14 cellular contexts compared by ENCODE assay signal in the genomic region with DNA sequence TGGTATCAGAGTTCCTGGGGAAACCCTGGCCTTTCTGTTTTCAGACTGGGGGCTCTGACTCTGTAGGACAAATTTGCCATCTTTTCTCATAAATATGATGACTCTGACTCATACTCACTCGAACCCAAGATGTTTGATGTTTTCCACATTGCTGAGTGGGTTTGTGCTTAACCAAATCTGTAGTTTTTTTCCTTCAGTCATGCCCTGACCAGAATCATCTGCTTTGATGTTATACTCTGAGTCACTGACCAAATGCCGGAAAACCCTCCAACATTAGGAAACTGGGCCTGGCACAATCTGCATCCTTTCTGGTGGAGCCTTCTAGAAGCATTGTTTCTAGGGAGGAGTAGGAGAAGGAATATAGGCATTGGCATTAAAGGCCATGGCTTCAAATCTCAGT.
DNase-seq lines count a peak whose midpoint lies in the region; TF ChIP-seq lines count a peak whose summit lies in the region.
"Had no signal": no experiment of that assay in that cellular context is flagged by ENCODE, and none has a peak within 500 bp of the region (broad histone marks: within the 10 kb centered on the region; RNA-seq: fewer than 3 reads in every experiment).

No MANE protein-coding gene starts in this region.

- H3K27me3 ChIP-seq in ACC112 (ENCODE audit: insufficient read depth, low read length) (no peaks in the 10 kb centered on the region), Caco-2 (replicated peaks; ENCODE audit: control insufficient read depth, insufficient read depth, low read length) (no peaks in the 10 kb centered on the region)
- H3K27me3 ChIP-seq: ascending aorta had no signal

- peaks cover 45% of the 10 kb centered on the region for H3K4me1 ChIP-seq in ACC112 (ENCODE audit: control insufficient read depth, insufficient read depth, low read length, unreplicated experiment)
- peaks cover 3% of the 10 kb centered on the region; the same call in 1 of the 2 replicates for H3K4me1 ChIP-seq in Caco-2
- H3K4me1 ChIP-seq: ascending aorta had no signal

- H3K36me3 ChIP-seq in ACC112 (ENCODE audit: insufficient read depth, low read length) (no peaks in the 10 kb centered on the region), Caco-2 (ENCODE audit: control insufficient read depth, insufficient read depth, low read length) (no peaks in the 10 kb centered on the region)
- H3K36me3 ChIP-seq: ascending aorta had no signal

- H3K4me3 ChIP-seq in ACC112 (ENCODE audit: low read depth, low read length): no peak overlapping the region
- H3K4me3 ChIP-seq in Caco-2 (ENCODE audit: low read depth, low read length): no peak overlapping the region
- H3K4me3 ChIP-seq: ascending aorta, SK-N-MC had no signal

- no peaks in the 10 kb centered on the region for H3K27me3 Mint-ChIP-seq in Caco-2 (ENCODE audit: insufficient read depth, unreplicated experiment)

- CTCF ChIA-PET in Caco-2 (lab: Charles Lee): no interaction called here

- POLR2A ChIA-PET in Caco-2 (lab: Charles Lee): no interaction called here

- no peaks in the 10 kb centered on the region for H3K9me3 Mint-ChIP-seq in Caco-2 (ENCODE audit: unreplicated experiment)
- H3K9me3 Mint-ChIP-seq: CD4-positive, alpha-beta memory T cell had no signal

- no peaks in the 10 kb centered on the region for H3K36me3 Mint-ChIP-seq in Caco-2 (ENCODE audit: insufficient read depth, unreplicated experiment)
- H3K36me3 Mint-ChIP-seq: CD4-positive, alpha-beta memory T cell had no signal

- intact Hi-C loops in posterior vena cava (cut with DNase I): loop anchor here in 1 of 2 donors (10.0 kb wide), 1 partner anchor 1864 kb away; no protein-coding TSS in a partner anchor
- intact Hi-C loops in Caco-2 (cut with micrococcal nuclease; ENCODE audit: unreplicated experiment): no loop called here

- H3K27ac Mint-ChIP-seq in Caco-2 (ENCODE audit: unreplicated experiment): no peak overlapping the region
- H3K27ac Mint-ChIP-seq: CD4-positive, alpha-beta memory T cell had no signal

- H3K4me3 Mint-ChIP-seq in Caco-2 (ENCODE audit: unreplicated experiment): no peak overlapping the region
- H3K4me3 Mint-ChIP-seq: CD4-positive, alpha-beta memory T cell had no signal

- no peaks in the 10 kb centered on the region for H3K79me2 ChIP-seq in ACC112 (ENCODE audit: control insufficient read depth, insufficient read depth, low read length, unreplicated experiment)

- H3K27ac ChIP-seq in ACC112 (ENCODE audit: low read depth, low read length): peak overlapping the region; percentile 71
- H3K27ac ChIP-seq: ascending aorta, SK-N-MC had no signal

- H3K4me1 Mint-ChIP-seq in Caco-2 (ENCODE audit: low read depth, unreplicated experiment): no peaks in the 10 kb centered on the region
- H3K4me1 Mint-ChIP-seq: CD4-positive, alpha-beta memory T cell had no signal

- no peak for TF ChIP-seq CTCF in Caco-2 (IDR thresholded peaks at IDR 0.05; ENCODE audit: insufficient read depth in 1 of 2, low read depth in 1 of 2, low read length in 1 of 2, severe bottlenecking in 1 of 2, unreplicated experiment in 1 of 2)

- no TSS peak for BruUV-seq in Caco-2 (replicated peaks; lab: Mats Ljungman, UMichigan)

- no peak overlapping the region for H2AFZ ChIP-seq in ACC112 (ENCODE audit: low read length, unreplicated experiment)

- no peaks in the 10 kb centered on the region for H3K9me3 ChIP-seq in Caco-2
- H3K9me3 ChIP-seq: ascending aorta had no signal

- DNase-seq in H4 (ENCODE audit: low spot score) (peak; percentile 77), amniotic epithelial cell (ENCODE audit: low read depth) (peak; percentile 96), hepatic stellate cell (ENCODE audit: low spot score) (peak; percentile 45), posterior vena cava (ENCODE audit: low spot score) (no peak), Caco-2 (no peak), NCI-H1105 (lab: John Stamatoyannopoulos, UW) (no peak)
- no peak for DNase-seq in stimulated activated naive CD4-positive, alpha-beta T cell (lab: John Stamatoyannopoulos, UW)
- DNase-seq: CD4-positive, alpha-beta memory T cell; erythroblast; NCI-H526 treated with DMSO at 0.1 percent for 48 hours; substantia nigra had no signal

Comparison
In these comparisons a context has a peak if more than half of its experiments do, and no peak if none do; other contexts are left out.
1. DNase-seq: peak in H4 (single experiment), amniotic epithelial cell (single experiment) and hepatic stellate cell (single experiment); none in stimulated activated naive CD4-positive, alpha-beta T cell (0 of 6), posterior vena cava (single experiment), Caco-2 (0 of 2) and NCI-H1105 (single experiment).